In genomic region chr3:104547040-104547439, GRCh38 we compare ENCODE assay signal across 23 cellular contexts.
DNase-seq lines count a peak whose midpoint lies in the region; ATAC-seq and TF ChIP-seq lines count a peak whose summit lies in the region.
"Had no signal": no experiment of that assay in that cellular context is flagged by ENCODE, and none has a peak within 500 bp of the region (broad histone marks: within the 10 kb centered on the region; RNA-seq: fewer than 3 reads in every experiment).

No MANE protein-coding gene starts in this region.

- H2AFZ ChIP-seq in osteoblast (ENCODE audit: low read length), result no peak overlapping the region

- H3K27ac ChIP-seq in iPS-20b (ENCODE audit: low read length) (no peak overlapping the region), osteoblast (ENCODE audit: low read depth, low read length) (no peak overlapping the region)
- H3K27ac ChIP-seq: C4-2B had no signal

- ATAC-seq in HG03280 (IDR thresholded peaks at IDR 0.05; ENCODE audit: unreplicated experiment), result no peak
- ATAC-seq: Panc1, SK-N-SH treated with all-trans-retinoic acid at 6 μM for 48 hours, T-cell had no signal

- no peaks in the 10 kb centered on the region for H4K20me1 ChIP-seq in osteoblast (ENCODE audit: insufficient read depth, low read length)

- H3K27me3 ChIP-seq in H7 (ENCODE audit: control insufficient read depth, insufficient read depth, low read length) (peaks cover 10% of the 10 kb centered on the region), iPS-20b (ENCODE audit: insufficient read depth, low read length) (peaks cover 67% of the 10 kb centered on the region), osteoblast (ENCODE audit: insufficient read depth, low read length) (no peaks in the 10 kb centered on the region)

- H3K4me3 ChIP-seq in H7 (ENCODE audit: insufficient read depth, low read depth, low read length) (no peak overlapping the region), iPS-20b (ENCODE audit: low read length) (peak overlapping the region; percentile 36; the same call in 1 of the 2 replicates), osteoblast (ENCODE audit: insufficient read depth, low read length) (no peak overlapping the region)

- H3K36me3 ChIP-seq in H7 (replicated peaks; ENCODE audit: control insufficient read depth, insufficient read depth, low read length) (no peaks in the 10 kb centered on the region), iPS-20b (ENCODE audit: insufficient read depth, low read depth, low read length) (no peaks in the 10 kb centered on the region), osteoblast (ENCODE audit: insufficient read depth, low read length) (no peaks in the 10 kb centered on the region)

- DNase-seq in DMS 273 (lab: John Stamatoyannopoulos, UW; ENCODE audit: unreplicated experiment), result peak; percentile 68
- DNase-seq in H7, result peak; percentile 20
- peak; percentile 42 for DNase-seq in NCI-H82 treated with DMSO at 0.1 percent for 48 hours (lab: John Stamatoyannopoulos, UW; ENCODE audit: unreplicated experiment)
- no peak for DNase-seq in anterior cingulate cortex (lab: John Stamatoyannopoulos, UW)
- DNase-seq in osteoblast (ENCODE audit: insufficient read length, low spot score, missing footprints), result no peak
- no peak for DNase-seq in activated CD4-positive, CD25-positive, alpha-beta regulatory T cell treated with anti-CD3 and anti-CD28 coated beads, Interleukin-2, amount 50 U/mL, for 72 hours
- DNase-seq: Calu3; CD8-positive, alpha-beta memory T cell; DMS53; GF-D8; HCEC 1CT; Kasumi-1; NCI-H187; NCI-H2107; NCI-H226; NCI-H510A treated with DMSO at 0.1 percent for 48 hours; SIG-M5; T-cell had no signal

- H3K9ac ChIP-seq in iPS-20b (ENCODE audit: low read depth, low read length), result no peak overlapping the region

- H3K79me2 ChIP-seq in osteoblast (ENCODE audit: insufficient read depth, low read length), result no peaks in the 10 kb centered on the region

- H3K4me1 ChIP-seq in iPS-20b (ENCODE audit: insufficient read depth, low read length) (peaks cover 28% of the 10 kb centered on the region; the same call in 1 of the 2 replicates), osteoblast (ENCODE audit: insufficient read depth, low read length) (no peaks in the 10 kb centered on the region)

- no peak overlapping the region for H3K4me2 ChIP-seq in osteoblast (ENCODE audit: insufficient read depth, low read length)

- no peak for TF ChIP-seq CTCF in osteoblast (IDR thresholded peaks at IDR 0.05; ENCODE audit: extremely low read depth, low read depth, low read length)

- no peaks in the 10 kb centered on the region for H3K9me3 ChIP-seq in iPS-20b (ENCODE audit: insufficient read depth, low read depth, low read length)
- H3K9me3 ChIP-seq in osteoblast (ENCODE audit: low read depth, low read length), result no peaks in the 10 kb centered on the region

Comparison
In these comparisons a context has a peak if more than half of its experiments do, and no peak if none do; other contexts are left out.
1. DNase-seq: peak in DMS 273 (single experiment), H7 (single experiment) and NCI-H82 treated with DMSO at 0.1 percent for 48 hours (single experiment); none in anterior cingulate cortex (0 of 58), osteoblast (single experiment) and activated CD4-positive, CD25-positive, alpha-beta regulatory T cell treated with anti-CD3 and anti-CD28 coated beads, Interleukin-2, amount 50 U/mL, for 72 hours (single experiment).